In the genomic region with DNA sequence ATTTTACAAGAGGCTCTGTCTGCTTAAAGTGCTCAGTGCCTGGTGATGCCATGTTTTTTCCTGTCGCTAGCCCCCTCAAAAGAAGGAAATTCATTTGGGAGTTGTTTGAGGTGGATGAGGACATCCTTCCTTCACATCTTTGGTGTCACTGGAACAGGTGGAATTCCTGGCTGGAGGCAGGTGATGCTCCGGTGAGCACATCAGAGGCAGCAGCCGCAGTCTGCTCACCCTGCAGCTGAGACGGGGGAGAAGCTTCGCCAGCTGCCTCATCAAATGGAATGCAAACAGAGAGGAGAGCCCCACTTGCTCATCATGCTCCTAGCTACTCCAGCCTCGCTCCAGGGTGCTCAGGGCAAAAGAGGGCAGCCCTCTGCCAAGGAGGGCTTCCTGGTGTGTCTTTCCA, we compare ENCODE assay signal across 9 cellular contexts.
A peak's percentile ranks its signal among the peaks of the same experiment; 100 is the strongest.
DNase-seq lines count a peak whose midpoint lies in the region; ATAC-seq, FAIRE-seq and TF ChIP-seq lines count a peak whose summit lies in the region.
"Had no signal": no experiment of that assay in that cellular context is flagged by ENCODE, and none has a peak within 500 bp of the region (broad histone marks: within the 10 kb centered on the region; RNA-seq: fewer than 3 reads in every experiment).

No MANE protein-coding gene starts in this region.

- H3K27ac Mint-ChIP-seq in effector memory CD8-positive, alpha-beta T cell, result no peak overlapping the region

- H3K27me3 Mint-ChIP-seq in effector memory CD8-positive, alpha-beta T cell, result peaks cover 5 to 9% of the 10 kb centered on the region in 2 donors

- H3K9ac ChIP-seq in adipocyte (ENCODE audit: low read length), result peak overlapping the region; percentile 50

- no peaks in the 10 kb centered on the region for H3K27me3 ChIP-seq in heart right ventricle
- no peaks in the 10 kb centered on the region for H3K27me3 ChIP-seq in adipocyte (replicated peaks; ENCODE audit: control insufficient read depth, insufficient read depth, low read length)

- no peak for FAIRE-seq in urothelium cell line (lab: Jason Lieb, UNC)
- FAIRE-seq: endometrium had no signal

- ATAC-seq in heart right ventricle, result peak in 1 of 8 donors; percentile 24
- no peak for ATAC-seq in Right ventricle myocardium inferior
- no peak for ATAC-seq in effector memory CD8-positive, alpha-beta T cell (replicated peaks)
- ATAC-seq in GM21390 (IDR thresholded peaks at IDR 0.05; ENCODE audit: unreplicated experiment), result no peak

- DNase-seq in heart right ventricle, result no peak
- DNase-seq in Right ventricle myocardium inferior (ENCODE audit: missing footprints), result no peak
- peak; percentile 72 for DNase-seq in adipocyte (ENCODE audit: low read depth)
- peak; percentile 77 for DNase-seq in left kidney (ENCODE audit: low read depth, low spot score)
- DNase-seq in urothelium cell line (ENCODE audit: low spot score), result peak; percentile 18
- DNase-seq in effector memory CD8-positive, alpha-beta T cell, result no peak
- DNase-seq in GDM1 (lab: John Stamatoyannopoulos, UW), result no peak

- peaks cover 3% of the 10 kb centered on the region for H3K36me3 Mint-ChIP-seq in effector memory CD8-positive, alpha-beta T cell (ENCODE audit: insufficient read depth)

- peak overlapping the region in 7 of 10 donors; percentile 13 to 72 (median 43) for H3K27ac ChIP-seq in heart right ventricle

- H3K4me3 ChIP-seq in heart right ventricle, result no peak overlapping the region
- H3K4me3 ChIP-seq in adipocyte (ENCODE audit: low read length), result no peak overlapping the region

- no peak overlapping the region for H3K4me3 Mint-ChIP-seq in effector memory CD8-positive, alpha-beta T cell

- WGBS in heart right ventricle, 2 donors, result 88 to 91% methylated on average over 6 of the region's 6 CpGs

- H3K9me3 ChIP-seq in heart right ventricle (no peaks in the 10 kb centered on the region), adipocyte (ENCODE audit: control insufficient read depth, low read length) (no peaks in the 10 kb centered on the region)

- TF ChIP-seq CTCF in heart right ventricle (IDR thresholded peaks at IDR 0.05), result no peak

- peaks cover 6 to 11% of the 10 kb centered on the region in 2 donors for H3K4me1 Mint-ChIP-seq in effector memory CD8-positive, alpha-beta T cell (ENCODE audit: low read depth in 2 of 2)

- no peaks in the 10 kb centered on the region for H3K36me3 ChIP-seq in heart right ventricle
- H3K36me3 ChIP-seq in adipocyte (ENCODE audit: control insufficient read depth, insufficient read depth, low read length, severe bottlenecking), result no peaks in the 10 kb centered on the region

- intact Hi-C loops in heart right ventricle (cut with DNase I) (loop anchor here in 5 of 10 donors (5.0 to 10.0 kb wide), 7 partner anchors 72 to 420 kb away; a partner anchor contains a TSS), Right ventricle myocardium inferior (cut with DNase I) (loop anchor here (2.0 kb wide), 1 partner anchor 74 kb away; a partner anchor contains a TSS)

- H3K4me1 ChIP-seq in heart right ventricle (peaks cover 12 to 38% (median 26%) of the 10 kb centered on the region in 9 donors), adipocyte (ENCODE audit: control insufficient read depth, insufficient read depth, low read length) (peaks cover 40% of the 10 kb centered on the region)

- no peaks in the 10 kb centered on the region for H3K9me3 Mint-ChIP-seq in effector memory CD8-positive, alpha-beta T cell

Comparison
In these comparisons a context has a peak if more than half of its experiments do, and no peak if none do; other contexts are left out.
1. DNase-seq: peak in adipocyte (single experiment), left kidney (single experiment) and urothelium cell line (single experiment); none in heart right ventricle (0 of 2), Right ventricle myocardium inferior (single experiment), effector memory CD8-positive, alpha-beta T cell (0 of 3) and GDM1 (single experiment).